Comparison of ENCODE assay signal across 1 cellular context in the genomic region with DNA sequence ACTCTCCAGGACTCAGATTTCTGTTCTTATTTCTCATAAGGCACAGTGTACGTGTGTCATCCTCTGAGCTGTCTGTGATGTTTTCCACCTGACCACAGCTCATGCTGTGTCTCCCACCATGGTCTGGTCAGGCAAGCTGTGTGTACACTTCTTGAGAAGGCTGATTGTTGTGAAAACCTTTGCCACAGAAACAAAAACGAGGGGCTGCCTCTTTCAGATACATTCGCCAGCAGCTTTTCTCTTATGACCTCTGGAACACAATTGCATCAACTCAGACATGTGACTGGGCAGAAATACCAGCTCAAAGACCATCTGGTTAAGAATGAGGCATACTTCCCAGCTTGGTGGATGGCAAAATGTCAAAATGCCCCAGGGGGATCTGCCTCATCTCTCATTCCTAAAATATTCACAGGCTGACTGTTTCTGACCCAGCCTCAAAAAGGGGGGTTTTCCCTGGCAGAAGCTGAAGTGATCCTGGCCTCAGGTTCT.
TF ChIP-seq lines count a peak whose summit lies in the region.

No MANE protein-coding gene starts in this region.

TF ChIP-seq in GM12878, 131 proteins besides CTCF, POLR2A, EP300 and RAD21 (continued from another document):
- TF ChIP-seq, protein P1, sequence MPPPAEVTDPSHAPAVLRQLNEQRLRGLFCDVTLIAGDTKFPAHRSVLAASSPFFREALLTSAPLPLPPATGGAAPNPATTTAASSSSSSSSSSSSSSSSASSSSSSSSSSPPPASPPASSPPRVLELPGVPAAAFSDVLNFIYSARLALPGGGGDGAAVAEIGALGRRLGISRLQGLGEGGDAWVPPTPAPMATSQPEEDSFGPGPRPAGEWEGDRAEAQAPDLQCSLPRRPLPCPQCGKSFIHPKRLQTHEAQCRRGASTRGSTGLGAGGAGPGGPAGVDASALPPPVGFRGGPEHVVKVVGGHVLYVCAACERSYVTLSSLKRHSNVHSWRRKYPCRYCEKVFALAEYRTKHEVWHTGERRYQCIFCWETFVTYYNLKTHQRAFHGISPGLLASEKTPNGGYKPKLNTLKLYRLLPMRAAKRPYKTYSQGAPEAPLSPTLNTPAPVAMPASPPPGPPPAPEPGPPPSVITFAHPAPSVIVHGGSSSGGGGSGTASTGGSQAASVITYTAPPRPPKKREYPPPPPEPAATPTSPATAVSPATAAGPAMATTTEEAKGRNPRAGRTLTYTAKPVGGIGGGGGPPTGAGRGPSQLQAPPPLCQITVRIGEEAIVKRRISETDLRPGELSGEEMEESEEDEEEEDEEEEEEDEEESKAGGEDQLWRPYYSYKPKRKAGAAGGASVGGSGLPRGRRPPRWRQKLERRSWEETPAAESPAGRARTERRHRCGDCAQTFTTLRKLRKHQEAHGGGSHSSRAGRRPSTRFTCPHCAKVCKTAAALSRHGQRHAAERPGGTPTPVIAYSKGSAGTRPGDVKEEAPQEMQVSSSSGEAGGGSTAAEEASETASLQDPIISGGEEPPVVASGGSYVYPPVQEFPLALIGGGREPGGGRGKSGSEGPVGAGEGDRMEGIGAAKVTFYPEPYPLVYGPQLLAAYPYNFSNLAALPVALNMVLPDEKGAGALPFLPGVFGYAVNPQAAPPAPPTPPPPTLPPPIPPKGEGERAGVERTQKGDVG (CRISPR knock-in tag; IDR thresholded peaks at IDR 0.05): no peak
- TF ChIP-seq RFX5 (IDR thresholded peaks at IDR 0.05; ENCODE audit: low read depth, low read length) (no peak), HDGF (IDR thresholded peaks at IDR 0.05) (no peak), SIN3A (IDR thresholded peaks at IDR 0.05; ENCODE audit: low read depth, low read length) (no peak), CHD4 (IDR thresholded peaks at IDR 0.05) (no peak), POU2F2 (IDR thresholded peaks at IDR 0.05; ENCODE audit: borderline replicate concordance, low read depth, low read length) (no peak), RB1 (IDR thresholded peaks at IDR 0.05; ENCODE audit: borderline replicate concordance) (no peak), ZNF274 (IDR thresholded peaks at IDR 0.05; ENCODE audit: insufficient read depth, insufficient read length) (no peak), CEBPB (IDR thresholded peaks at IDR 0.05; ENCODE audit: borderline replicate concordance in 1 of 2, low read depth in 2 of 2, low read length in 2 of 2) (no peak)
- TF ChIP-seq, protein P2, sequence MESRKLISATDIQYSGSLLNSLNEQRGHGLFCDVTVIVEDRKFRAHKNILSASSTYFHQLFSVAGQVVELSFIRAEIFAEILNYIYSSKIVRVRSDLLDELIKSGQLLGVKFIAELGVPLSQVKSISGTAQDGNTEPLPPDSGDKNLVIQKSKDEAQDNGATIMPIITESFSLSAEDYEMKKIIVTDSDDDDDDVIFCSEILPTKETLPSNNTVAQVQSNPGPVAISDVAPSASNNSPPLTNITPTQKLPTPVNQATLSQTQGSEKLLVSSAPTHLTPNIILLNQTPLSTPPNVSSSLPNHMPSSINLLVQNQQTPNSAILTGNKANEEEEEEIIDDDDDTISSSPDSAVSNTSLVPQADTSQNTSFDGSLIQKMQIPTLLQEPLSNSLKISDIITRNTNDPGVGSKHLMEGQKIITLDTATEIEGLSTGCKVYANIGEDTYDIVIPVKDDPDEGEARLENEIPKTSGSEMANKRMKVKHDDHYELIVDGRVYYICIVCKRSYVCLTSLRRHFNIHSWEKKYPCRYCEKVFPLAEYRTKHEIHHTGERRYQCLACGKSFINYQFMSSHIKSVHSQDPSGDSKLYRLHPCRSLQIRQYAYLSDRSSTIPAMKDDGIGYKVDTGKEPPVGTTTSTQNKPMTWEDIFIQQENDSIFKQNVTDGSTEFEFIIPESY (IDR thresholded peaks at IDR 0.05): no peak
- TF ChIP-seq, protein P3, sequence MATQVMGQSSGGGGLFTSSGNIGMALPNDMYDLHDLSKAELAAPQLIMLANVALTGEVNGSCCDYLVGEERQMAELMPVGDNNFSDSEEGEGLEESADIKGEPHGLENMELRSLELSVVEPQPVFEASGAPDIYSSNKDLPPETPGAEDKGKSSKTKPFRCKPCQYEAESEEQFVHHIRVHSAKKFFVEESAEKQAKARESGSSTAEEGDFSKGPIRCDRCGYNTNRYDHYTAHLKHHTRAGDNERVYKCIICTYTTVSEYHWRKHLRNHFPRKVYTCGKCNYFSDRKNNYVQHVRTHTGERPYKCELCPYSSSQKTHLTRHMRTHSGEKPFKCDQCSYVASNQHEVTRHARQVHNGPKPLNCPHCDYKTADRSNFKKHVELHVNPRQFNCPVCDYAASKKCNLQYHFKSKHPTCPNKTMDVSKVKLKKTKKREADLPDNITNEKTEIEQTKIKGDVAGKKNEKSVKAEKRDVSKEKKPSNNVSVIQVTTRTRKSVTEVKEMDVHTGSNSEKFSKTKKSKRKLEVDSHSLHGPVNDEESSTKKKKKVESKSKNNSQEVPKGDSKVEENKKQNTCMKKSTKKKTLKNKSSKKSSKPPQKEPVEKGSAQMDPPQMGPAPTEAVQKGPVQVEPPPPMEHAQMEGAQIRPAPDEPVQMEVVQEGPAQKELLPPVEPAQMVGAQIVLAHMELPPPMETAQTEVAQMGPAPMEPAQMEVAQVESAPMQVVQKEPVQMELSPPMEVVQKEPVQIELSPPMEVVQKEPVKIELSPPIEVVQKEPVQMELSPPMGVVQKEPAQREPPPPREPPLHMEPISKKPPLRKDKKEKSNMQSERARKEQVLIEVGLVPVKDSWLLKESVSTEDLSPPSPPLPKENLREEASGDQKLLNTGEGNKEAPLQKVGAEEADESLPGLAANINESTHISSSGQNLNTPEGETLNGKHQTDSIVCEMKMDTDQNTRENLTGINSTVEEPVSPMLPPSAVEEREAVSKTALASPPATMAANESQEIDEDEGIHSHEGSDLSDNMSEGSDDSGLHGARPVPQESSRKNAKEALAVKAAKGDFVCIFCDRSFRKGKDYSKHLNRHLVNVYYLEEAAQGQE (IDR thresholded peaks at IDR 0.05; ENCODE audit: low read depth, low read length): no peak
- TF ChIP-seq, protein P4, sequence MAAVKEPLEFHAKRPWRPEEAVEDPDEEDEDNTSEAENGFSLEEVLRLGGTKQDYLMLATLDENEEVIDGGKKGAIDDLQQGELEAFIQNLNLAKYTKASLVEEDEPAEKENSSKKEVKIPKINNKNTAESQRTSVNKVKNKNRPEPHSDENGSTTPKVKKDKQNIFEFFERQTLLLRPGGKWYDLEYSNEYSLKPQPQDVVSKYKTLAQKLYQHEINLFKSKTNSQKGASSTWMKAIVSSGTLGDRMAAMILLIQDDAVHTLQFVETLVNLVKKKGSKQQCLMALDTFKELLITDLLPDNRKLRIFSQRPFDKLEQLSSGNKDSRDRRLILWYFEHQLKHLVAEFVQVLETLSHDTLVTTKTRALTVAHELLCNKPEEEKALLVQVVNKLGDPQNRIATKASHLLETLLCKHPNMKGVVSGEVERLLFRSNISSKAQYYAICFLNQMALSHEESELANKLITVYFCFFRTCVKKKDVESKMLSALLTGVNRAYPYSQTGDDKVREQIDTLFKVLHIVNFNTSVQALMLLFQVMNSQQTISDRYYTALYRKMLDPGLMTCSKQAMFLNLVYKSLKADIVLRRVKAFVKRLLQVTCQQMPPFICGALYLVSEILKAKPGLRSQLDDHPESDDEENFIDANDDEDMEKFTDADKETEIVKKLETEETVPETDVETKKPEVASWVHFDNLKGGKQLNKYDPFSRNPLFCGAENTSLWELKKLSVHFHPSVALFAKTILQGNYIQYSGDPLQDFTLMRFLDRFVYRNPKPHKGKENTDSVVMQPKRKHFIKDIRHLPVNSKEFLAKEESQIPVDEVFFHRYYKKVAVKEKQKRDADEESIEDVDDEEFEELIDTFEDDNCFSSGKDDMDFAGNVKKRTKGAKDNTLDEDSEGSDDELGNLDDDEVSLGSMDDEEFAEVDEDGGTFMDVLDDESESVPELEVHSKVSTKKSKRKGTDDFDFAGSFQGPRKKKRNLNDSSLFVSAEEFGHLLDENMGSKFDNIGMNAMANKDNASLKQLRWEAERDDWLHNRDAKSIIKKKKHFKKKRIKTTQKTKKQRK (IDR thresholded peaks at IDR 0.05; ENCODE audit: low read depth, low read length): no peak
